ENCODE assay signal across 8 cellular contexts in the genomic region with DNA sequence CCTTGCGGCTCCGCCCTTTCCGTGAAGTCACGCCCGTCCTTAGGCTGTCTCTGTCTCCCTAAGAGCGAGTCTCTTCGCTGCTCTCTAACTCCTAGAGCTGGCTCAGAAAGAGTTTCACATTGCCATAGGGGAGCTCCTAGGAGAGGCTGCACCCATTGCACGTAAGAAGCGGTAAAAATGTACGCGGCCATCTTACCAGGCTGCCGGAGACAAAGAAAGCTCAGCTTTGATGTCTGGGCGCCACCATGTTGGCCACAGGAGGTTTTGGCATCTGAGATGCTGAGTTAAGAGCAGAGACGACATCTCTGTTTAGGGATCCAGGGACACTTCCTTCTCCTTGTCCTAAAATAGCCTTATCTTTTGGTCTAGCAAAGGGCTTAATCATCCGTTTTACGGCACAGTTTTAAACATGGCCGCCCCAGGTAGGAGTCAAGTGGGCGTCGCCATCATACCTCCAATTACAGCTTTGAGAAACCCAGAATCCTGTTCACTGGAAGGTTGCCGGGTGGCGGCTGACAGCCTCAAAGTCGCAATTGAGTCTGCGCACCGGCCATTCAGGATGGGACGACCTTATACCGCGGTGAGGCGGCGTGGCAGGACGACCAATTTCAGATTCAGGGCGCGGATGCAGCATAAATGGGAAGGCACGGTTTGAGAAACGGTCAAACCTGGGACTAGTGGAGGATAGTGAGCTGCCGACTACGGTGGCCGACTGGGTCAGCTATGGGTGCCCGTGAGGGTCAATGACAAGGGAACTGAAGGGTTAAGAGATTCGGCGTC. TPM values are rescaled to one million over a fixed set of nuclear protein-coding genes. Genes with fewer than 3 reads are reported as not detected.
DNase-seq lines count a peak whose midpoint lies in the region; ATAC-seq, FAIRE-seq and TF ChIP-seq lines count a peak whose summit lies in the region.

A gene (plus strand): TSS at position 553 of the 780 bp plus-strand sequence. CDS start 16,501 bp downstream, outside the sequence.

- ATAC-seq in HG03565 (IDR thresholded peaks at IDR 0.05; ENCODE audit: unreplicated experiment) = no peak

- TF ChIP-seq CTCF in kidney epithelial cell (IDR thresholded peaks at IDR 0.05; ENCODE audit: insufficient read depth, low read length, poor library complexity, severe bottlenecking) = no peak

- TF ChIP-seq POLR2A in GM19099 (IDR thresholded peaks at IDR 0.05; ENCODE audit: extremely low read depth, insufficient read length, low read depth) (peak; percentile 30), H54 (IDR thresholded peaks at IDR 0.05; ENCODE audit: low read depth, low read length) (no peak)

- H3K4me3 ChIP-seq in kidney epithelial cell (ENCODE audit: low read depth, low read length) = peak within 1 kb of the TSS; percentile 75

- H3K36me3 ChIP-seq in kidney epithelial cell (ENCODE audit: control insufficient read depth, insufficient read depth, low read length) = no peaks in the 10 kb centered on the region

- peak; percentile 79 for DNase-seq in NCI-H146 treated with DMSO at 0.1 percent for 48 hours (lab: John Stamatoyannopoulos, UW; ENCODE audit: unreplicated experiment)
- DNase-seq in activated CD4-positive, CD25-positive, alpha-beta regulatory T cell treated with anti-CD3 and anti-CD28 coated beads, Interleukin-2, amount 50 U/mL, for 16 hours (ENCODE audit: low read depth, low spot score) = peak; percentile 68
- DNase-seq in cerebellar nuclear complex (lab: John Stamatoyannopoulos, UW) = peak; percentile 3 to 57
- peak; percentile 65 for DNase-seq in kidney epithelial cell (ENCODE audit: low read depth)
- DNase-seq in stimulated activated CD4-positive, alpha-beta T cell treated with anti-CD3 and anti-CD28 coated beads, Interleukin-12 subunit alpha, Interleukin-12 subunit beta, amount 100 ng/mL, for 4 hours = peak; percentile 78
- no peak for DNase-seq in H54 (ENCODE audit: insufficient read length, low spot score)

- H3K27me3 ChIP-seq in kidney epithelial cell (ENCODE audit: control insufficient read depth, insufficient read depth, low read length) = no peaks in the 10 kb centered on the region

- FAIRE-seq in H54 (lab: Jason Lieb, UNC) = no peak

RNA-seq across cellular contexts. Expression of the gene that starts here (rescaled TPM):
- total RNA-seq in kidney epithelial cell = 3.4 and 7.7 TPM in 2 replicates
